Comparison of ENCODE assay signal across 17 cellular contexts in genomic region chr1:104592926-104593325, GRCh38.
A peak's percentile ranks its signal among the peaks of the same experiment; 100 is the strongest.
DNase-seq lines count a peak whose midpoint lies in the region; ATAC-seq and TF ChIP-seq lines count a peak whose summit lies in the region.
"Had no signal": no experiment of that assay in that cellular context is flagged by ENCODE, and none has a peak within 500 bp of the region (broad histone marks: within the 10 kb centered on the region; RNA-seq: fewer than 3 reads in every experiment).

No MANE protein-coding gene starts in this region.

- ATAC-seq in GM21381 (IDR thresholded peaks at IDR 0.05; ENCODE audit: unreplicated experiment) (peak; percentile 58), HG03159 (IDR thresholded peaks at IDR 0.05; ENCODE audit: unreplicated experiment) (peak; percentile 68)
- ATAC-seq in stimulated activated naive CD8-positive, alpha-beta T cell treated with anti-CD3 and anti-CD28 coated beads, Interleukin-15, amount 100 ng/mL, for 72 hours = no peak
- ATAC-seq: gastrocnemius medialis had no signal

- H3K27ac ChIP-seq in DOHH2 (ENCODE audit: low read depth, low read length) (peak overlapping the region; percentile 78), OCI-LY1 (ENCODE audit: low read depth, low read length, poor library complexity, severe bottlenecking) (peak overlapping the region; percentile 74)
- H3K27ac ChIP-seq: gastrocnemius medialis, parathyroid adenoma, tibial nerve had no signal

- no peaks in the 10 kb centered on the region for H3K9me2 ChIP-seq in DOHH2 (replicated peaks; ENCODE audit: control insufficient read depth, low read length)
- no peaks in the 10 kb centered on the region for H3K9me2 ChIP-seq in OCI-LY1 (ENCODE audit: low read depth, low read length)

- DNase-seq in NCI-H526 treated with DMSO at 0.1 percent for 48 hours (lab: John Stamatoyannopoulos, UW) (no peak), T-helper 9 cell (no peak)
- no peak for DNase-seq in activated CD4-positive, alpha-beta T cell treated with anti-CD3 and anti-CD28 coated beads, Interleukin-2, amount 50 U/mL, for 4 hours
- DNase-seq in stimulated activated naive CD8-positive, alpha-beta T cell treated with anti-CD3 and anti-CD28 coated beads, Interleukin-15, amount 100 ng/mL, for 72 hours = no peak
- DNase-seq: ACHN, gastrocnemius medialis, immature natural killer cell, midbrain, MM.1S, NCI-H510A had no signal

- H3K79me2 ChIP-seq in DOHH2 (ENCODE audit: control insufficient read depth, low read length) (no peaks in the 10 kb centered on the region), OCI-LY1 (ENCODE audit: insufficient read depth, low read length) (no peaks in the 10 kb centered on the region)
- H3K79me2 ChIP-seq: parathyroid adenoma had no signal

- H3K4me1 Mint-ChIP-seq in stimulated activated naive CD8-positive, alpha-beta T cell treated with anti-CD3 and anti-CD28 coated beads, Interleukin-15, amount 100 ng/mL, for 72 hours = no peaks in the 10 kb centered on the region
- H3K4me1 Mint-ChIP-seq: immature natural killer cell had no signal

- peaks cover 25% of the 10 kb centered on the region for H3K4me1 ChIP-seq in DOHH2 (ENCODE audit: control insufficient read depth, low read length)
- H3K4me1 ChIP-seq in OCI-LY1 (ENCODE audit: insufficient read depth, low read length, severe bottlenecking) = peaks cover 18% of the 10 kb centered on the region
- H3K4me1 ChIP-seq: gastrocnemius medialis, parathyroid adenoma, tibial nerve had no signal

- H3K9me3 ChIP-seq in DOHH2 (ENCODE audit: control insufficient read depth, insufficient read depth, low read length) (peaks cover 15% of the 10 kb centered on the region; the same call in 1 of the 2 replicates), OCI-LY1 (ENCODE audit: low read length) (no peaks in the 10 kb centered on the region)
- H3K9me3 ChIP-seq: gastrocnemius medialis, tibial nerve had no signal

- no peak overlapping the region for H3K4me3 Mint-ChIP-seq in stimulated activated naive CD8-positive, alpha-beta T cell treated with anti-CD3 and anti-CD28 coated beads, Interleukin-15, amount 100 ng/mL, for 72 hours
- H3K4me3 Mint-ChIP-seq: activated naive CD8-positive, alpha-beta T cell had no signal

- peaks cover 13 to 21% of the 10 kb centered on the region in 2 donors for H3K9me3 Mint-ChIP-seq in stimulated activated naive CD8-positive, alpha-beta T cell treated with anti-CD3 and anti-CD28 coated beads, Interleukin-15, amount 100 ng/mL, for 72 hours

- H3K4me3 ChIP-seq in DOHH2 (ENCODE audit: low read length) = peak overlapping the region; percentile 57
- no peak overlapping the region for H3K4me3 ChIP-seq in OCI-LY1 (ENCODE audit: low read depth, low read length, poor library complexity, severe bottlenecking)
- H3K4me3 ChIP-seq: gastrocnemius medialis, tibial nerve had no signal

- H3K4me2 ChIP-seq in DOHH2 (ENCODE audit: low read length) (peak overlapping the region; percentile 60), OCI-LY1 (ENCODE audit: low read length) (peak overlapping the region; percentile 3; the same call in 1 of the 2 replicates)

- H3K36me3 ChIP-seq in DOHH2 (ENCODE audit: control insufficient read depth, low read length) (peaks cover 5% of the 10 kb centered on the region), OCI-LY1 (ENCODE audit: insufficient read depth, low read length) (peaks cover 4% of the 10 kb centered on the region; the same call in 1 of the 2 replicates)
- H3K36me3 ChIP-seq: gastrocnemius medialis, tibial nerve had no signal

- H3K27ac Mint-ChIP-seq in stimulated activated naive CD8-positive, alpha-beta T cell treated with anti-CD3 and anti-CD28 coated beads, Interleukin-15, amount 100 ng/mL, for 72 hours = no peak overlapping the region
- H3K27ac Mint-ChIP-seq: activated naive CD8-positive, alpha-beta T cell; immature natural killer cell had no signal

- no peak overlapping the region for H3K9ac ChIP-seq in OCI-LY1 (ENCODE audit: low read length)
- H3K9ac ChIP-seq: parathyroid adenoma had no signal

- TF ChIP-seq CTCF in DOHH2 (IDR thresholded peaks at IDR 0.05; ENCODE audit: low read depth, low read length, poor library complexity, severe bottlenecking) (no peak), OCI-LY1 (IDR thresholded peaks at IDR 0.05; ENCODE audit: low read length) (no peak)

- H3K27me3 Mint-ChIP-seq in stimulated activated naive CD8-positive, alpha-beta T cell treated with anti-CD3 and anti-CD28 coated beads, Interleukin-15, amount 100 ng/mL, for 72 hours = no peaks in the 10 kb centered on the region
- H3K27me3 Mint-ChIP-seq: activated naive CD8-positive, alpha-beta T cell had no signal

- H3K27me3 ChIP-seq in DOHH2 (ENCODE audit: control insufficient read depth, low read length) (no peaks in the 10 kb centered on the region), OCI-LY1 (ENCODE audit: insufficient read depth, low read length) (no peaks in the 10 kb centered on the region)
- H3K27me3 ChIP-seq: gastrocnemius medialis, tibial nerve had no signal

- peak overlapping the region; percentile 99 for H2AFZ ChIP-seq in OCI-LY1 (ENCODE audit: low read length)
- H2AFZ ChIP-seq: parathyroid adenoma had no signal

- H3F3A ChIP-seq in DOHH2 (ENCODE audit: control insufficient read depth, insufficient read depth) = peaks cover 14% of the 10 kb centered on the region
- no peaks in the 10 kb centered on the region for H3F3A ChIP-seq in OCI-LY1 (ENCODE audit: insufficient read depth, low read length)

- no peaks in the 10 kb centered on the region for H4K20me1 ChIP-seq in DOHH2 (ENCODE audit: control insufficient read depth, insufficient read depth, low read depth, low read length)
- no peaks in the 10 kb centered on the region for H4K20me1 ChIP-seq in OCI-LY1 (ENCODE audit: insufficient read depth, low read length)
